In genomic region chr1:25818569-25818968, GRCh38 we compare ENCODE assay signal across 9 cellular contexts. TPM values are rescaled to one million over a fixed set of nuclear protein-coding genes. Genes with fewer than 3 reads are reported as not detected.
A peak's percentile ranks its signal among the peaks of the same experiment; 100 is the strongest.
DNase-seq lines count a peak whose midpoint lies in the region; ATAC-seq and TF ChIP-seq lines count a peak whose summit lies in the region.
"Had no signal": no experiment of that assay in that cellular context is flagged by ENCODE, and none has a peak within 500 bp of the region (broad histone marks: within the 10 kb centered on the region; RNA-seq: fewer than 3 reads in every experiment).

No MANE protein-coding gene starts in this region.

- H3K4me1 Mint-ChIP-seq in WTC11 = peaks cover 35% of the 10 kb centered on the region

- H3K9me3 ChIP-seq in HCT116 (ENCODE audit: control insufficient read depth in 1 of 2, insufficient read depth in 1 of 2, low read depth in 1 of 2, low read length in 2 of 2) (no peaks in the 10 kb centered on the region), gastroesophageal sphincter (no peaks in the 10 kb centered on the region), sigmoid colon (no peaks in the 10 kb centered on the region)

- no peak overlapping the region for H2AFZ ChIP-seq in HCT116 (ENCODE audit: low read depth, low read length, poor library complexity, severe bottlenecking)

- no peaks in the 10 kb centered on the region for H4K20me1 ChIP-seq in HCT116 (ENCODE audit: insufficient read depth)

- peaks cover 23% of the 10 kb centered on the region; the same call in 1 of the 2 replicates for H3K79me2 ChIP-seq in HCT116 (ENCODE audit: insufficient read depth, low read length)

- H3K4me3 Mint-ChIP-seq in WTC11 = peak overlapping the region; percentile 98

- BruUV-seq in HCT116 (replicated peaks; lab: Mats Ljungman, UMichigan) = no TSS peak

- no peak for TF ChIP-seq POLR2A in HCT116 (IDR thresholded peaks at IDR 0.05; ENCODE audit: borderline replicate concordance, extremely low read depth, insufficient read depth, insufficient read length)
- no peak for TF ChIP-seq POLR2A in gastroesophageal sphincter (IDR thresholded peaks at IDR 0.05)
- no peak for TF ChIP-seq POLR2A in sigmoid colon (IDR thresholded peaks at IDR 0.05)

- intact Hi-C loops in HCT116 (cut with micrococcal nuclease) (loop anchor here (2.0 to 10.0 kb wide), 3 partner anchors 79 to 564 kb away; partner anchors contain the start of gene PAFAH2), sigmoid colon (cut with DNase I) (loop anchor here (10.0 kb wide), 1 partner anchor 574 kb away; the partner anchor contains the start of gene RSRP1)

- H3K27me3 ChIP-seq in HCT116 (ENCODE audit: insufficient read depth, low read length) (no peaks in the 10 kb centered on the region), gastroesophageal sphincter (no peaks in the 10 kb centered on the region), sigmoid colon (no peaks in the 10 kb centered on the region)

- POLR2A ChIA-PET in HCT116 (lab: Charles Lee) = no interaction called here
- POLR2A ChIA-PET in WTC11 (lab: Charles Lee) = interaction anchor here (0.5 kb wide), 2 partner anchors 73 to 646 kb away, joined by 3 read pairs; no protein-coding TSS in a partner anchor

- CTCF ChIA-PET in HCT116 (lab: Charles Lee) (interaction anchor here (1.0 to 1.7 kb wide), 6 partner anchors 11 to 179 kb away, joined by 3 to 5 read pairs (median 4); partner anchors contain the start of gene PAFAH2), WTC11 (lab: Charles Lee) (interaction anchor here (1.0 to 5.5 kb wide), 19 partner anchors 8 to 253 kb away, joined by 3 to 26 read pairs (median 5); partner anchors contain the start of genes PAFAH2, PAQR7 and SELENON)

- ATAC-seq in HCT116 (no peak), WTC11 (no peak), gastroesophageal sphincter (no peak), HG02623 (IDR thresholded peaks at IDR 0.05; ENCODE audit: unreplicated experiment) (no peak), GM18858 (IDR thresholded peaks at IDR 0.05; ENCODE audit: unreplicated experiment) (no peak)

- RAD21 ChIA-PET in HCT116 (lab: Charles Lee; ENCODE audit: low non-redundant PET in 1 of 2, low total read pairs in 2 of 2, uncharacterized antibody in 2 of 2, unreplicated experiment in 2 of 2) = no interaction called here

- H3K9me3 Mint-ChIP-seq in WTC11 = no peaks in the 10 kb centered on the region

- H3K4me3 ChIP-seq in HCT116 (replicated peaks in 1 of 2; ENCODE audit: low read depth in 1 of 2, low read length in 2 of 2) (peak overlapping the region; percentile 90 to 92), gastroesophageal sphincter (no peak overlapping the region), sigmoid colon (peak overlapping the region in 2 of 4 donors; percentile 88 to 97)

- peaks cover 18 to 33% of the 10 kb centered on the region in 2 experiments; a peak in 3 of 4 replicates for H3K4me1 ChIP-seq in HCT116 (ENCODE audit: control insufficient read depth in 1 of 2, insufficient read depth in 2 of 2, low read length in 2 of 2)
- H3K4me1 ChIP-seq in gastroesophageal sphincter = peaks cover 0 to 46% (median 26%) of the 10 kb centered on the region in 3 donors
- H3K4me1 ChIP-seq in sigmoid colon = peaks cover 2 to 35% (median 29%) of the 10 kb centered on the region in 4 donors

- H3K27me3 Mint-ChIP-seq in WTC11 (ENCODE audit: low read depth) = peaks cover 10% of the 10 kb centered on the region

- TF ChIP-seq CTCF in HCT116 (IDR thresholded peaks at IDR 0.05 in 2 of 3, conservative IDR thresholded peaks at IDR 0.05 in 1 of 3; ENCODE audit: borderline replicate concordance in 1 of 3, insufficient read depth in 1 of 3, low read depth in 2 of 3, low read length in 2 of 3) (no peak), WTC11 (IDR thresholded peaks at IDR 0.05) (no peak), gastroesophageal sphincter (IDR thresholded peaks at IDR 0.05) (no peak), sigmoid colon (IDR thresholded peaks at IDR 0.05) (no peak)

- no peak for DNase-seq in HCT116 (ENCODE audit: low read depth, low spot score)
- DNase-seq in WTC11 (ENCODE audit: low spot score) = no peak
- no peak for DNase-seq in sigmoid colon
- DNase-seq in C1 segment of cervical spinal cord (lab: John Stamatoyannopoulos, UW) = no peak
- no peak for DNase-seq in DMS114 treated with DMSO at 0.1 percent for 48 hours (lab: John Stamatoyannopoulos, UW; ENCODE audit: unreplicated experiment)
- DNase-seq: T1000 had no signal

- H3K9me2 ChIP-seq in HCT116 (ENCODE audit: insufficient read depth) = no peaks in the 10 kb centered on the region

- H3K4me2 ChIP-seq in HCT116 (ENCODE audit: low read length) = peak overlapping the region; percentile 91

- no peak for TF ChIP-seq EP300 in gastroesophageal sphincter (IDR thresholded peaks at IDR 0.05)
- no peak for TF ChIP-seq EP300 in sigmoid colon (IDR thresholded peaks at IDR 0.05)

- peak overlapping the region; percentile 95 for H3K27ac Mint-ChIP-seq in WTC11

- peaks cover 9% of the 10 kb centered on the region; the same call in 1 of the 2 replicates for H3K36me3 Mint-ChIP-seq in WTC11

- TF ChIP-seq RAD21 in HCT116 (IDR thresholded peaks at IDR 0.05; ENCODE audit: low read depth) = no peak

- peak overlapping the region; percentile 86 for H3K9ac ChIP-seq in HCT116 (ENCODE audit: low read length)

- H3K27ac ChIP-seq in HCT116 (ENCODE audit: low read depth, low read length) (peak overlapping the region; percentile 81; the same call in 1 of the 2 replicates), gastroesophageal sphincter (peak overlapping the region in 3 of 4 donors; percentile 95 to 97 (median 96)), sigmoid colon (peak overlapping the region; percentile 90 to 96 (median 91))

- H3K36me3 ChIP-seq in HCT116 (ENCODE audit: control insufficient read depth in 1 of 2, insufficient read depth in 2 of 2, low read length in 2 of 2) = no peaks in the 10 kb centered on the region
- peaks cover 0 to 42% of the 10 kb centered on the region in 2 donors for H3K36me3 ChIP-seq in gastroesophageal sphincter
- H3K36me3 ChIP-seq in sigmoid colon = peaks cover 9 to 39% (median 16%) of the 10 kb centered on the region in 4 donors

- WGBS in gastroesophageal sphincter (ENCODE audit: low coverage in 1 of 2), 2 donors = 45 to 50% methylated on average over 1 to 6 of the region's 6 CpGs
- 20 to 68% methylated on average over 6 of the region's 6 CpGs for WGBS in sigmoid colon, 2 donors

TF ChIP-seq in HCT116, 20 proteins besides CTCF, POLR2A, EP300 and RAD21 (continues in another document):
- TF ChIP-seq, protein P1, sequence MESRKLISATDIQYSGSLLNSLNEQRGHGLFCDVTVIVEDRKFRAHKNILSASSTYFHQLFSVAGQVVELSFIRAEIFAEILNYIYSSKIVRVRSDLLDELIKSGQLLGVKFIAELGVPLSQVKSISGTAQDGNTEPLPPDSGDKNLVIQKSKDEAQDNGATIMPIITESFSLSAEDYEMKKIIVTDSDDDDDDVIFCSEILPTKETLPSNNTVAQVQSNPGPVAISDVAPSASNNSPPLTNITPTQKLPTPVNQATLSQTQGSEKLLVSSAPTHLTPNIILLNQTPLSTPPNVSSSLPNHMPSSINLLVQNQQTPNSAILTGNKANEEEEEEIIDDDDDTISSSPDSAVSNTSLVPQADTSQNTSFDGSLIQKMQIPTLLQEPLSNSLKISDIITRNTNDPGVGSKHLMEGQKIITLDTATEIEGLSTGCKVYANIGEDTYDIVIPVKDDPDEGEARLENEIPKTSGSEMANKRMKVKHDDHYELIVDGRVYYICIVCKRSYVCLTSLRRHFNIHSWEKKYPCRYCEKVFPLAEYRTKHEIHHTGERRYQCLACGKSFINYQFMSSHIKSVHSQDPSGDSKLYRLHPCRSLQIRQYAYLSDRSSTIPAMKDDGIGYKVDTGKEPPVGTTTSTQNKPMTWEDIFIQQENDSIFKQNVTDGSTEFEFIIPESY (IDR thresholded peaks at IDR 0.05; ENCODE audit: extremely low read depth, insufficient replicate concordance, low read length) = no peak
- no peak for TF ChIP-seq SP1 (IDR thresholded peaks at IDR 0.05; ENCODE audit: low read depth)

TF ChIP-seq in WTC11, 78 proteins besides CTCF, POLR2A, EP300 and RAD21 (continues in another document):
- TF ChIP-seq NR2C2 (CRISPR knock-in tag; IDR thresholded peaks at IDR 0.05) = no peak
- TF ChIP-seq TP53 (CRISPR knock-in tag; IDR thresholded peaks at IDR 0.05) = no peak
- no peak for TF ChIP-seq ZNF232 (CRISPR knock-in tag; IDR thresholded peaks at IDR 0.05)

RNA-seq across cellular contexts. Expression of gene MTFR1L, which starts 1.2 kb away (rescaled TPM):
- total RNA-seq in HCT116 (2021; ENCODE audit: unreplicated experiment) (35.8 TPM), WTC11 (2021) (28.9 to 32.2 TPM (median 30.5 TPM) in 3 replicates), gastroesophageal sphincter (100 to 1,000 TPM in 2 of 4 donors, 10 to 100 TPM in 2; 83.2 to 128 (median 101) TPM), sigmoid colon (100 to 1,000 TPM; 106 to 150 (median 121) TPM)
- 31.3 and 38.4 TPM in 2 replicates for polyA plus RNA-seq in HCT116 (2012)
- 10 to 100 TPM; 26.1 to 38.4 (median 36.1) TPM for polyA plus RNA-seq in sigmoid colon

RNA-seq across cellular contexts. Expression of gene SELENON, which starts 18.6 kb away (rescaled TPM):
- total RNA-seq in HCT116 (2021; ENCODE audit: unreplicated experiment) (85.1 TPM), WTC11 (2021) (80.2 to 99.6 TPM (median 96.0 TPM) in 3 replicates), gastroesophageal sphincter (10 to 100 TPM; 33.5 to 82.8 (median 39.4) TPM), sigmoid colon (10 to 100 TPM; 15.5 to 37.4 (median 19.7) TPM)
- 69.4 and 80.6 TPM in 2 replicates for polyA plus RNA-seq in HCT116 (2012)
- 10 to 100 TPM in 1 of 3 donors, 1 to 10 TPM in 2; 4.6 to 28.9 (median 6.6) TPM for polyA plus RNA-seq in sigmoid colon

RNA-seq across cellular contexts. Expression of gene AUNIP, which starts 40.7 kb away (rescaled TPM):
- 12.1 TPM for total RNA-seq in HCT116 (2021; ENCODE audit: unreplicated experiment)
- 4.2 and 6.1 TPM in 2 replicates for polyA plus RNA-seq in HCT116 (2012)
- 14.2 to 16.1 TPM (median 15.1 TPM) in 3 replicates for total RNA-seq in WTC11 (2021)
- 1 to 10 TPM in 1 of 4 donors, under 1 TPM in 1, not detected in 2; 0.52 to 1.1 TPM for total RNA-seq in gastroesophageal sphincter
- not detected for total RNA-seq in sigmoid colon
- 1 to 10 TPM in 1 of 3 donors, under 1 TPM in 1, not detected in 1; 0.46 to 1.9 TPM for polyA plus RNA-seq in sigmoid colon

RNA-seq across cellular contexts. Expression of gene PAQR7, which starts 56.9 kb away (rescaled TPM):
- total RNA-seq in HCT116 (2021; ENCODE audit: unreplicated experiment) (13.1 TPM), WTC11 (2021) (6.7 to 9.1 TPM (median 8.4 TPM) in 3 replicates), gastroesophageal sphincter (10 to 100 TPM in 1 of 4 donors, 1 to 10 TPM in 3; 6.5 to 13.7 (median 7.8) TPM), sigmoid colon (1 to 10 TPM; 4.3 to 9.4 (median 6.4) TPM)
- polyA plus RNA-seq in HCT116 (2012) = 12.6 and 14.9 TPM in 2 replicates
- 1 to 10 TPM in 2 of 3 donors, under 1 TPM in 1; 0.92 to 3.0 (median 1.2) TPM for polyA plus RNA-seq in sigmoid colon

Comparison
In these comparisons a context has a peak if more than half of its experiments do, and no peak if none do; other contexts are left out.
1. H3K4me3 ChIP-seq: peak in HCT116 (2 of 2); none in gastroesophageal sphincter (0 of 2).
2. Peak in every context shown above with its lines, with median percentiles within 50 percentile points of each other: H3K27ac ChIP-seq.